In genomic region chr7:7510814-7511213, GRCh38 we compare ENCODE assay signal across 18 cellular contexts. TPM values are rescaled to one million over a fixed set of nuclear protein-coding genes. Genes with fewer than 3 reads are reported as not detected.
DNase-seq lines count a peak whose midpoint lies in the region; FAIRE-seq and TF ChIP-seq lines count a peak whose summit lies in the region.
"Had no signal": no experiment of that assay in that cellular context is flagged by ENCODE, and none has a peak within 500 bp of the region (broad histone marks: within the 10 kb centered on the region; RNA-seq: fewer than 3 reads in every experiment).

No MANE protein-coding gene starts in this region.

- TF ChIP-seq CTCF in AG10803 (conservative IDR thresholded peaks at IDR 0.05; ENCODE audit: low read length) (no peak), fibroblast of villous mesenchyme (IDR thresholded peaks at IDR 0.05; ENCODE audit: insufficient read depth, low read depth, low read length) (no peak)

- H3K4me3 ChIP-seq in AG10803 (ENCODE audit: low read length), result no peak overlapping the region
- no peak overlapping the region for H3K4me3 ChIP-seq in fibroblast of villous mesenchyme (ENCODE audit: low read depth, low read length)
- H3K4me3 ChIP-seq: GM23338, HAP-1 had no signal

- FAIRE-seq in endometrium (lab: Jason Lieb, UNC), result peak; percentile 91
- FAIRE-seq: A204.1, D721Med, GM12892 had no signal

- DNase-seq in AG10803 (ENCODE audit: low read depth) (peak; percentile 53), GM03348 (ENCODE audit: low spot score) (peak; percentile 29), fibroblast of villous mesenchyme (ENCODE audit: low read depth) (peak; percentile 18), inferior parietal cortex (ENCODE audit: extremely low spot score) (no peak)
- no peak for DNase-seq in effector CD4-positive, alpha-beta T cell
- DNase-seq in stimulated activated CD4-positive, alpha-beta T cell treated with anti-CD3 and anti-CD28 coated beads, Interleukin-2, amount 100 ng/mL, for 24 hours, result no peak
- DNase-seq: CD8-positive, alpha-beta T cell; COR-L47; DMS153; DMS79 treated with DMSO at 0.1 percent for 48 hours; EL; HFFc6 had no signal

RNA-seq across cellular contexts. Expression of gene COL28A1, which starts 24.9 kb away (rescaled TPM):
- total RNA-seq in fibroblast of villous mesenchyme, result under 0.01 TPM in 2 replicates

RNA-seq across cellular contexts. Expression of gene MIOS, which starts 55.9 kb away (rescaled TPM):
- 28.7 and 44.9 TPM in 2 replicates for total RNA-seq in fibroblast of villous mesenchyme

Comparison
In these comparisons a context has a peak if more than half of its experiments do, and no peak if none do; other contexts are left out.
1. DNase-seq: peak in AG10803 (single experiment), GM03348 (single experiment) and fibroblast of villous mesenchyme (single experiment); none in inferior parietal cortex (single experiment), effector CD4-positive, alpha-beta T cell (single experiment) and stimulated activated CD4-positive, alpha-beta T cell treated with anti-CD3 and anti-CD28 coated beads, Interleukin-2, amount 100 ng/mL, for 24 hours (0 of 2).